ENCODE assay signal across 13 cellular contexts in genomic region chrX:129933700-129934099, GRCh38. TPM values are rescaled to one million over a fixed set of nuclear protein-coding genes. Genes with fewer than 3 reads are reported as not detected.
DNase-seq lines count a peak whose midpoint lies in the region; ATAC-seq and TF ChIP-seq lines count a peak whose summit lies in the region.
"Had no signal": no experiment of that assay in that cellular context is flagged by ENCODE, and none has a peak within 500 bp of the region (broad histone marks: within the 10 kb centered on the region; RNA-seq: fewer than 3 reads in every experiment).

No MANE protein-coding gene starts in this region.

- no peak overlapping the region for H3K27ac ChIP-seq in CD8-positive, alpha-beta memory T cell (ENCODE audit: low read depth, low read length)

- CTCF ChIA-PET in CD8-positive, alpha-beta memory T cell (lab: Charles Lee): no interaction called here

- no peaks in the 10 kb centered on the region for H3K27me3 ChIP-seq in CD8-positive, alpha-beta memory T cell (ENCODE audit: insufficient read depth, low read length, poor library complexity, severe bottlenecking)

- peak overlapping the region in 5 of 8 donors; percentile 6 to 68 (median 10) for H3K27ac Mint-ChIP-seq in CD8-positive, alpha-beta memory T cell
- H3K27ac Mint-ChIP-seq in activated T-helper 2 cell treated with anti-CD3 and anti-CD28 coated beads, Interferon-gamma antibody, Interleukin-2, Interleukin-4, amounts not matched to agents 10 μg/mL and 5 μg/mL and 100 μg/mL, durations not matched to agents 14 hours and 24 hours and 36 hours: no peak overlapping the region
- H3K27ac Mint-ChIP-seq in memory B cell: no peak overlapping the region

- peaks cover 0 to 4% (median 0%) of the 10 kb centered on the region in 3 donors for H3K36me3 Mint-ChIP-seq in CD8-positive, alpha-beta memory T cell
- H3K36me3 Mint-ChIP-seq in activated T-helper 2 cell treated with anti-CD3 and anti-CD28 coated beads, Interferon-gamma antibody, Interleukin-2, Interleukin-4, amounts not matched to agents 10 μg/mL and 5 μg/mL and 100 μg/mL, durations not matched to agents 14 hours and 24 hours and 36 hours (ENCODE audit: low read depth): peaks cover 8% of the 10 kb centered on the region
- no peaks in the 10 kb centered on the region for H3K36me3 Mint-ChIP-seq in memory B cell

- DNase-seq in Ammon's horn (ENCODE audit: low spot score): peak; percentile 21
- DNase-seq in CD8-positive, alpha-beta memory T cell: peak in 1 of 5 donors; percentile 6
- no peak for DNase-seq in activated T-helper 2 cell treated with anti-CD3 and anti-CD28 coated beads, Interferon-gamma antibody, Interleukin-2, Interleukin-4, amounts not matched to agents 10 μg/mL and 5 μg/mL and 100 μg/mL, durations not matched to agents 14 hours and 24 hours and 36 hours (ENCODE audit: low spot score)
- no peak for DNase-seq in memory B cell (ENCODE audit: low spot score in 2 of 2)
- DNase-seq in GM13976 (ENCODE audit: low spot score): no peak
- DNase-seq in putamen (ENCODE audit: low spot score): no peak
- DNase-seq in NCI-H2081 (lab: John Stamatoyannopoulos, UW): no peak
- DNase-seq: GOT3; NK-92 treated with Interleukin-12 subunit alpha and Interleukin-12 subunit beta, amount 100 ng/mL, for 24 hours; Right ventricle myocardium superior had no signal

- in situ Hi-C loops in GM13976 (cut with MboI; ENCODE audit: low sequenced_read_pairs, unreplicated experiment): no loop called here

- H3K36me3 ChIP-seq in CD8-positive, alpha-beta memory T cell (ENCODE audit: insufficient read depth, low read length): no peaks in the 10 kb centered on the region
- H3K36me3 ChIP-seq: breast epithelium had no signal

- ATAC-seq in memory B cell (ENCODE audit: low read depth) (no peak), GM19467 (IDR thresholded peaks at IDR 0.05; ENCODE audit: unreplicated experiment) (no peak)
- ATAC-seq: heart right ventricle had no signal

- no peaks in the 10 kb centered on the region for H3K9me3 ChIP-seq in CD8-positive, alpha-beta memory T cell (ENCODE audit: low read length)
- H3K9me3 ChIP-seq: breast epithelium, heart right ventricle had no signal

- H3K9me3 Mint-ChIP-seq in CD8-positive, alpha-beta memory T cell: no peaks in the 10 kb centered on the region
- H3K9me3 Mint-ChIP-seq in activated T-helper 2 cell treated with anti-CD3 and anti-CD28 coated beads, Interferon-gamma antibody, Interleukin-2, Interleukin-4, amounts not matched to agents 10 μg/mL and 5 μg/mL and 100 μg/mL, durations not matched to agents 14 hours and 24 hours and 36 hours: no peaks in the 10 kb centered on the region
- H3K9me3 Mint-ChIP-seq in memory B cell: no peaks in the 10 kb centered on the region

- no peak for TF ChIP-seq CTCF in GM13976 (IDR thresholded peaks at IDR 0.05; ENCODE audit: borderline replicate concordance, control extremely low read depth, extremely low read depth, insufficient read depth, missing control alignments)

- no peaks in the 10 kb centered on the region for H3K4me1 ChIP-seq in CD8-positive, alpha-beta memory T cell (ENCODE audit: insufficient read depth, low read length)
- H3K4me1 ChIP-seq: breast epithelium, heart right ventricle had no signal

- intact Hi-C loops in activated T-helper 2 cell treated with anti-CD3 and anti-CD28 coated beads, Interferon-gamma antibody, Interleukin-2, Interleukin-4, amounts not matched to agents 10 μg/mL and 5 μg/mL and 100 μg/mL, durations not matched to agents 14 hours and 24 hours and 36 hours (cut with micrococcal nuclease): loop anchor here (2.0 kb wide), 2 partner anchors 21 to 127 kb away; no protein-coding TSS in a partner anchor

- H3K4me3 ChIP-seq in CD8-positive, alpha-beta memory T cell (ENCODE audit: low read length): no peak overlapping the region

- POLR2A ChIA-PET in CD8-positive, alpha-beta memory T cell (lab: Charles Lee): no interaction called here

- H3K4me1 Mint-ChIP-seq in CD8-positive, alpha-beta memory T cell: peaks cover 0 to 17% (median 6%) of the 10 kb centered on the region in 3 donors
- peaks cover 5% of the 10 kb centered on the region for H3K4me1 Mint-ChIP-seq in activated T-helper 2 cell treated with anti-CD3 and anti-CD28 coated beads, Interferon-gamma antibody, Interleukin-2, Interleukin-4, amounts not matched to agents 10 μg/mL and 5 μg/mL and 100 μg/mL, durations not matched to agents 14 hours and 24 hours and 36 hours (ENCODE audit: low read depth)
- peaks cover 6% of the 10 kb centered on the region for H3K4me1 Mint-ChIP-seq in memory B cell

- H3K27me3 Mint-ChIP-seq in CD8-positive, alpha-beta memory T cell: peaks cover 0 to 11% of the 10 kb centered on the region in 2 donors
- H3K27me3 Mint-ChIP-seq in activated T-helper 2 cell treated with anti-CD3 and anti-CD28 coated beads, Interferon-gamma antibody, Interleukin-2, Interleukin-4, amounts not matched to agents 10 μg/mL and 5 μg/mL and 100 μg/mL, durations not matched to agents 14 hours and 24 hours and 36 hours (ENCODE audit: low read depth): peaks cover 29% of the 10 kb centered on the region
- no peaks in the 10 kb centered on the region for H3K27me3 Mint-ChIP-seq in memory B cell

- H3K4me3 Mint-ChIP-seq in CD8-positive, alpha-beta memory T cell: peak overlapping the region; percentile 18 to 76 (median 72)
- H3K4me3 Mint-ChIP-seq in activated T-helper 2 cell treated with anti-CD3 and anti-CD28 coated beads, Interferon-gamma antibody, Interleukin-2, Interleukin-4, amounts not matched to agents 10 μg/mL and 5 μg/mL and 100 μg/mL, durations not matched to agents 14 hours and 24 hours and 36 hours (ENCODE audit: low read depth): peak overlapping the region; percentile 74
- peak overlapping the region; percentile 71 for H3K4me3 Mint-ChIP-seq in memory B cell

RNA-seq across cellular contexts. Expression of gene UTP14A, which starts 27.7 kb away (rescaled TPM):
- total RNA-seq in CD8-positive, alpha-beta memory T cell: 10 to 100 TPM; 62.1 to 66.8 TPM
- 12.5 TPM for polyA plus RNA-seq in CD8-positive, alpha-beta memory T cell
- total RNA-seq in activated T-helper 2 cell treated with anti-CD3 and anti-CD28 coated beads, Interferon-gamma antibody, Interleukin-2, Interleukin-4, amounts not matched to agents 10 μg/mL and 5 μg/mL and 100 μg/mL, durations not matched to agents 14 hours and 24 hours and 36 hours: 46.6 and 49.9 TPM in 2 replicates

RNA-seq across cellular contexts. Expression of gene BCORL1, which starts 48.7 kb away (rescaled TPM):
- total RNA-seq in CD8-positive, alpha-beta memory T cell: 10 to 100 TPM; 10.7 to 12.1 TPM
- 2.7 TPM for polyA plus RNA-seq in CD8-positive, alpha-beta memory T cell
- 14.9 and 16.2 TPM in 2 replicates for total RNA-seq in activated T-helper 2 cell treated with anti-CD3 and anti-CD28 coated beads, Interferon-gamma antibody, Interleukin-2, Interleukin-4, amounts not matched to agents 10 μg/mL and 5 μg/mL and 100 μg/mL, durations not matched to agents 14 hours and 24 hours and 36 hours

Comparison
In these comparisons a context has a peak if more than half of its experiments do, and no peak if none do; other contexts are left out.
1. H3K27ac Mint-ChIP-seq: peak in CD8-positive, alpha-beta memory T cell (5 of 8); none in activated T-helper 2 cell treated with anti-CD3 and anti-CD28 coated beads, Interferon-gamma antibody, Interleukin-2, Interleukin-4, amounts not matched to agents 10 μg/mL and 5 μg/mL and 100 μg/mL, durations not matched to agents 14 hours and 24 hours and 36 hours (single experiment) and memory B cell (single experiment).
2. Peak in every context shown above with its lines, with median percentiles within 50 percentile points of each other: H3K4me3 Mint-ChIP-seq.